1 cellular context compared by ENCODE assay signal in the genomic region with DNA sequence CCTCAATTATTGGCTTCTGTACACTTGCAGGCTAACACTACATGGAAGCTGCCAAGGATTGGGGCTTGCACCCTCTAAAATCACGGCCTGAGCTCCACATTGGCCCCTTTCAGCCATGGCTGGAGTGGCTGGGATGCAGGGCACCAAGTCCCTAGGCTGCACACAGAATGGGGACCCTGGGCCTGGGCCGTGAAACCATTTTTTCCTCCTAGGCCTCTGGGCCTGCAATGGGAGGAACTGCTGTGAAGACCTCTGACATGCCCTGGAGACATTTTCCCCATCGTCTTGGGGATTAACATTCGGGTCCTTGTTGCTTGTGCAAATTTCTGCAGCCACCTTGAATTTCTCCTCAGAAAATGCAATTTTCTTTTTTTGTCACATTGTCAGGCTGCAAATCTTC. TPM values are rescaled to one million over a fixed set of nuclear protein-coding genes. Genes with fewer than 3 reads are reported as not detected.
"Had no signal": no experiment of that assay in that cellular context is flagged by ENCODE, and none has a peak within 500 bp of the region (broad histone marks: within the 10 kb centered on the region; RNA-seq: fewer than 3 reads in every experiment).

No MANE protein-coding gene starts in this region.

RNA-seq across cellular contexts. Expression of a gene that starts 23.6 kb away (rescaled TPM):
- polyA plus RNA-seq: immature natural killer cell had no signal
